In the genomic region with DNA sequence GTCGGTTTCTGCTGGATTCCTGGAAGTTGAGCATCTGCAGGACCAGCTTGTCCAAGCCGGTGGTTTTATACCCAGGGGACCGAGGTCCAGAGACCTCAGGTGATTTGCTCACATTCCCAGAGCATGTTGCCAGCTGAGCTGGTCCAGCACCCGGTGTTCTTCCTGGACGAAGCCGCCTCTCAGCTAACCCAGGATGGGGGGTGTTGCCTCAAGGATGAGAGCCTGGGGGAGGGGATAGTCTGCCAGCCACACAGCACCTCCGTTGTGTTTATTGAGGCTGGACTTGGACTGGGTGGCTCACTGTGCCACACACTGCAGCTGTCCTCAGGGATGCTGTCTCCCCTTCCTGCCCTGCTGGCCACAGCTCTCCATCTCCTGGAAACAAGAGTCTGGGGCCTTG, we compare ENCODE assay signal across 10 cellular contexts. TPM values are rescaled to one million over a fixed set of nuclear protein-coding genes. Genes with fewer than 3 reads are reported as not detected.
DNase-seq lines count a peak whose midpoint lies in the region; ATAC-seq and TF ChIP-seq lines count a peak whose summit lies in the region.
"Had no signal": no experiment of that assay in that cellular context is flagged by ENCODE, and none has a peak within 500 bp of the region (broad histone marks: within the 10 kb centered on the region; RNA-seq: fewer than 3 reads in every experiment).

No MANE protein-coding gene starts in this region.

- TF ChIP-seq CTCF in HFF-Myc (IDR thresholded peaks at IDR 0.05; ENCODE audit: low read depth, low read length, missing control alignments) (no peak), upper lobe of left lung (IDR thresholded peaks at IDR 0.05) (no peak)

- peak overlapping the region; percentile 84 to 91 (median 86) for H3K4me3 Mint-ChIP-seq in CD4-positive, alpha-beta memory T cell
- peak overlapping the region; percentile 72 for H3K4me3 Mint-ChIP-seq in activated naive CD8-positive, alpha-beta T cell treated with anti-CD3 and anti-CD28 coated beads, Interleukin-2, amount 10 ng/mL, durations not matched to agents 7 days and 5 days

- no peaks in the 10 kb centered on the region for H3K36me3 Mint-ChIP-seq in CD4-positive, alpha-beta memory T cell
- H3K36me3 Mint-ChIP-seq in activated naive CD8-positive, alpha-beta T cell treated with anti-CD3 and anti-CD28 coated beads, Interleukin-2, amount 10 ng/mL, durations not matched to agents 7 days and 5 days: peaks cover 2% of the 10 kb centered on the region

- H3K9me3 Mint-ChIP-seq in CD4-positive, alpha-beta memory T cell: no peaks in the 10 kb centered on the region
- no peaks in the 10 kb centered on the region for H3K9me3 Mint-ChIP-seq in activated naive CD8-positive, alpha-beta T cell treated with anti-CD3 and anti-CD28 coated beads, Interleukin-2, amount 10 ng/mL, durations not matched to agents 7 days and 5 days

- peak overlapping the region; percentile 18 for H3K9ac ChIP-seq in muscle layer of colon (ENCODE audit: low read length)

- POLR2A ChIA-PET in CD4-positive, alpha-beta memory T cell (lab: Charles Lee; ENCODE audit: partially characterized antibody): interaction anchor here (0.6 to 1.1 kb wide), 6 partner anchors 25 to 321 kb away, joined by 3 to 4 read pairs (median 3); no protein-coding TSS in a partner anchor
- POLR2A ChIA-PET in activated naive CD8-positive, alpha-beta T cell treated with anti-CD3 and anti-CD28 coated beads, Interleukin-2, amount 10 ng/mL, durations not matched to agents 7 days and 5 days (lab: Charles Lee): interaction anchor here (0.5 to 0.9 kb wide), 3 partner anchors 39 to 124 kb away, joined by 3 to 5 read pairs (median 3); no protein-coding TSS in a partner anchor

- no peak overlapping the region for H3K27ac ChIP-seq in CD4-positive, alpha-beta memory T cell (ENCODE audit: low read depth, low read length)
- H3K27ac ChIP-seq in muscle layer of colon (ENCODE audit: low read depth, low read length): no peak overlapping the region
- no peak overlapping the region for H3K27ac ChIP-seq in upper lobe of left lung

- H3K9me3 ChIP-seq in CD4-positive, alpha-beta memory T cell (ENCODE audit: control insufficient read depth in 1 of 2, low read length in 2 of 2): no peaks in the 10 kb centered on the region
- H3K9me3 ChIP-seq in muscle layer of colon (ENCODE audit: low read length) (no peaks in the 10 kb centered on the region), upper lobe of left lung (no peaks in the 10 kb centered on the region)

- CTCF ChIA-PET in CD4-positive, alpha-beta memory T cell (lab: Charles Lee; ENCODE audit: partially characterized antibody): interaction anchor here (1.0 to 1.9 kb wide), 6 partner anchors 11 to 194 kb away, joined by 3 to 7 read pairs (median 4); no protein-coding TSS in a partner anchor

- H3K4me3 ChIP-seq in CD4-positive, alpha-beta memory T cell (ENCODE audit: low read length in 2 of 2): no peak overlapping the region
- H3K4me3 ChIP-seq in HFF-Myc (replicated peaks; ENCODE audit: low read depth, low read length) (peak overlapping the region; percentile 81), muscle layer of colon (ENCODE audit: low read depth in 1 of 2, low read length in 2 of 2) (no peak overlapping the region), upper lobe of left lung (no peak overlapping the region)

- DNase-seq in CD4-positive, alpha-beta memory T cell: peak in 1 of 5 donors; percentile 32
- no peak for DNase-seq in HFF-Myc (ENCODE audit: extremely low read depth, low read depth)
- no peak for DNase-seq in activated naive CD8-positive, alpha-beta T cell treated with anti-CD3 and anti-CD28 coated beads, Interleukin-2, amount 10 ng/mL, durations not matched to agents 7 days and 5 days
- no peak for DNase-seq in SHP77 treated with DMSO at 0.1 percent for 48 hours (lab: John Stamatoyannopoulos, UW)
- DNase-seq in upper lobe of left lung: no peak
- no peak for DNase-seq in NCI-H2081 treated with DMSO at 0.1 percent for 48 hours (lab: John Stamatoyannopoulos, UW)
- DNase-seq: activated gamma-delta T cell, NCI-H524 treated with DMSO at 0.1 percent for 48 hours had no signal

- intact Hi-C loops in CD4-positive, alpha-beta memory T cell (cut with micrococcal nuclease): no loop called here

- no peak for TF ChIP-seq EP300 in upper lobe of left lung (IDR thresholded peaks at IDR 0.05)

- peak overlapping the region in 2 of 7 donors; percentile 70 to 81 for H3K27ac Mint-ChIP-seq in CD4-positive, alpha-beta memory T cell
- H3K27ac Mint-ChIP-seq in activated naive CD8-positive, alpha-beta T cell treated with anti-CD3 and anti-CD28 coated beads, Interleukin-2, amount 10 ng/mL, durations not matched to agents 7 days and 5 days: no peak overlapping the region

- WGBS in upper lobe of left lung, 2 donors: 81% methylated on average over 5 of the region's 7 CpGs; no CpG with 5 or more reads in 1 of the 2 donors

- H3K36me3 ChIP-seq in CD4-positive, alpha-beta memory T cell (ENCODE audit: insufficient read depth, low read length): no peaks in the 10 kb centered on the region
- no peaks in the 10 kb centered on the region for H3K36me3 ChIP-seq in muscle layer of colon (ENCODE audit: insufficient read depth, low read length)
- H3K36me3 ChIP-seq in upper lobe of left lung: no peaks in the 10 kb centered on the region

- no peak for ATAC-seq in activated naive CD8-positive, alpha-beta T cell treated with anti-CD3 and anti-CD28 coated beads, Interleukin-2, amount 10 ng/mL, durations not matched to agents 7 days and 5 days (ENCODE audit: low read depth)
- no peak for ATAC-seq in upper lobe of left lung (ENCODE audit: low FRiP score in 2 of 2)
- no peak for ATAC-seq in GM21515 (IDR thresholded peaks at IDR 0.05; ENCODE audit: unreplicated experiment)

- H3K4me1 ChIP-seq in CD4-positive, alpha-beta memory T cell (ENCODE audit: insufficient read depth, low read length): peaks cover 42% of the 10 kb centered on the region
- H3K4me1 ChIP-seq in muscle layer of colon (ENCODE audit: insufficient read depth, low read length): peaks cover 34% of the 10 kb centered on the region
- H3K4me1 ChIP-seq in upper lobe of left lung: peaks cover 22 to 50% (median 28%) of the 10 kb centered on the region in 4 donors

- no peaks in the 10 kb centered on the region for H3K27me3 ChIP-seq in CD4-positive, alpha-beta memory T cell (ENCODE audit: insufficient read depth, low read length)
- no peaks in the 10 kb centered on the region for H3K27me3 ChIP-seq in muscle layer of colon (ENCODE audit: control insufficient read depth in 1 of 2, insufficient read depth in 2 of 2, low read length in 2 of 2)
- H3K27me3 ChIP-seq in upper lobe of left lung: no peaks in the 10 kb centered on the region

- no peaks in the 10 kb centered on the region for H3K27me3 Mint-ChIP-seq in CD4-positive, alpha-beta memory T cell
- no peaks in the 10 kb centered on the region for H3K27me3 Mint-ChIP-seq in activated naive CD8-positive, alpha-beta T cell treated with anti-CD3 and anti-CD28 coated beads, Interleukin-2, amount 10 ng/mL, durations not matched to agents 7 days and 5 days

- TF ChIP-seq POLR2A in upper lobe of left lung (IDR thresholded peaks at IDR 0.05): no peak

- peaks cover 14 to 48% (median 26%) of the 10 kb centered on the region in 4 donors for H3K4me1 Mint-ChIP-seq in CD4-positive, alpha-beta memory T cell
- peaks cover 27% of the 10 kb centered on the region for H3K4me1 Mint-ChIP-seq in activated naive CD8-positive, alpha-beta T cell treated with anti-CD3 and anti-CD28 coated beads, Interleukin-2, amount 10 ng/mL, durations not matched to agents 7 days and 5 days

RNA-seq across cellular contexts. Expression of a gene that starts 1.5 kb away (rescaled TPM):
- 10 to 100 TPM; 11.2 to 12.9 TPM for total RNA-seq in CD4-positive, alpha-beta memory T cell
- 1 to 10 TPM in 1 of 2 donors, under 1 TPM in 1; 0.41 to 3.5 TPM for polyA plus RNA-seq in CD4-positive, alpha-beta memory T cell
- 10 to 100 TPM; 16.1 TPM for total RNA-seq in activated naive CD8-positive, alpha-beta T cell treated with anti-CD3 and anti-CD28 coated beads, Interleukin-2, amount 10 ng/mL, durations not matched to agents 7 days and 5 days
- 10 to 100 TPM in 2 of 6 donors, 1 to 10 TPM in 4; 6.2 to 12.0 (median 8.1) TPM for total RNA-seq in upper lobe of left lung

RNA-seq across cellular contexts. Expression of a gene that starts 50.9 kb away (rescaled TPM):
- 1 to 10 TPM; 2.5 to 3.1 TPM for total RNA-seq in CD4-positive, alpha-beta memory T cell
- 1 to 10 TPM; 4.2 to 5.4 TPM for polyA plus RNA-seq in CD4-positive, alpha-beta memory T cell
- 1 to 10 TPM; 3.3 to 3.9 TPM for total RNA-seq in activated naive CD8-positive, alpha-beta T cell treated with anti-CD3 and anti-CD28 coated beads, Interleukin-2, amount 10 ng/mL, durations not matched to agents 7 days and 5 days
- total RNA-seq in upper lobe of left lung: 10 to 100 TPM in 1 of 6 donors, 1 to 10 TPM in 5; 2.1 to 13.2 (median 4.6) TPM
